ENCODE assay signal across 1 cellular context in genomic region chr10:46560952-46561351, GRCh38.
TF ChIP-seq lines count a peak whose summit lies in the region.

No MANE protein-coding gene starts in this region.

TF ChIP-seq in WTC11, 78 proteins besides CTCF, POLR2A, EP300 and RAD21 (continued from another document):
- TF ChIP-seq FOXP4 (CRISPR knock-in tag; IDR thresholded peaks at IDR 0.05) (no peak), FOXJ3 (CRISPR knock-in tag; IDR thresholded peaks at IDR 0.05; ENCODE audit: borderline replicate concordance) (no peak), E2F1 (CRISPR knock-in tag; IDR thresholded peaks at IDR 0.05) (no peak), ELF4 (CRISPR knock-in tag; IDR thresholded peaks at IDR 0.05; ENCODE audit: low read depth) (no peak)
TF ChIP-seq in WTC11: peak in this region for 0.
